In genomic region chr2:65710356-65710755, GRCh38 we compare ENCODE assay signal across 18 cellular contexts.
DNase-seq lines count a peak whose midpoint lies in the region; ATAC-seq, FAIRE-seq and TF ChIP-seq lines count a peak whose summit lies in the region.
"Had no signal": no experiment of that assay in that cellular context is flagged by ENCODE, and none has a peak within 500 bp of the region (broad histone marks: within the 10 kb centered on the region; RNA-seq: fewer than 3 reads in every experiment).

No MANE protein-coding gene starts in this region.

- TF ChIP-seq RAD21 in HepG2 (CRISPR knock-in tag; IDR thresholded peaks at IDR 0.05) = no peak

- FAIRE-seq in HepG2 (lab: Jason Lieb, UNC) = no peak
- FAIRE-seq in keratinocyte (lab: Jason Lieb, UNC) = no peak
- FAIRE-seq: D721Med, GM19239, K562 had no signal

- no peak for TF ChIP-seq POLR2A in HepG2 (IDR thresholded peaks at IDR 0.05; ENCODE audit: insufficient read depth in 1 of 2, low read depth in 2 of 2, low read length in 2 of 2)
- TF ChIP-seq POLR2A in right lobe of liver (IDR thresholded peaks at IDR 0.05) = no peak

- no peaks in the 10 kb centered on the region for H4K20me1 ChIP-seq in HepG2 (ENCODE audit: insufficient read depth, low read length)
- H4K20me1 ChIP-seq in keratinocyte (ENCODE audit: control insufficient read depth, extremely low read depth, insufficient read depth, low read length) = no peaks in the 10 kb centered on the region

- H3K9me1 ChIP-seq in keratinocyte (ENCODE audit: control insufficient read depth, extremely low read depth, insufficient read depth, low read length) = no peaks in the 10 kb centered on the region

- no peak overlapping the region for H3K18ac ChIP-seq in trophoblast cell (ENCODE audit: low read length)

- intact Hi-C loops in HepG2 (cut with micrococcal nuclease; ENCODE audit: unreplicated experiment) (no loop called here), right lobe of liver (cut with DNase I) (no loop called here)

- H3K27me3 ChIP-seq in HepG2 (ENCODE audit: control insufficient read depth in 1 of 2, insufficient read depth in 2 of 2, low read length in 2 of 2) = no peaks in the 10 kb centered on the region; a peak in 1 of 5 replicates
- H3K27me3 ChIP-seq in right lobe of liver = no peaks in the 10 kb centered on the region
- no peaks in the 10 kb centered on the region for H3K27me3 ChIP-seq in keratinocyte (ENCODE audit: control insufficient read depth, extremely low read depth, insufficient read depth, low read length)
- H3K27me3 ChIP-seq in trophoblast cell (ENCODE audit: insufficient read depth, low read length) = no peaks in the 10 kb centered on the region

- H3K9ac ChIP-seq in HepG2 (ENCODE audit: insufficient read depth, low read depth, low read length) (no peak overlapping the region), keratinocyte (ENCODE audit: control insufficient read depth, extremely low read depth, insufficient read depth, low read length) (no peak overlapping the region), trophoblast cell (ENCODE audit: low read length) (no peak overlapping the region)

- TF ChIP-seq EP300 in HepG2 (IDR thresholded peaks at IDR 0.05; ENCODE audit: low read depth in 2 of 2, low read length in 2 of 2) (no peak), HepG2 (CRISPR knock-in tag; IDR thresholded peaks at IDR 0.05; ENCODE audit: borderline replicate concordance) (no peak)

- no peaks in the 10 kb centered on the region for H3K36me3 ChIP-seq in HepG2 (replicated peaks in 1 of 2; ENCODE audit: control insufficient read depth in 1 of 2, insufficient read depth in 2 of 2, low read length in 2 of 2)
- no peaks in the 10 kb centered on the region for H3K36me3 ChIP-seq in right lobe of liver
- H3K36me3 ChIP-seq in keratinocyte (ENCODE audit: control insufficient read depth in 2 of 2, extremely low read depth in 1 of 2, insufficient read depth in 2 of 2, low read length in 2 of 2) = no peaks in the 10 kb centered on the region
- H3K36me3 ChIP-seq in trophoblast cell (ENCODE audit: control insufficient read depth in 1 of 2, insufficient read depth in 2 of 2, low read length in 2 of 2) = no peaks in the 10 kb centered on the region

- H4K8ac ChIP-seq in trophoblast cell (ENCODE audit: low read depth, low read length) = no peak overlapping the region

- no peak overlapping the region for H3K4ac ChIP-seq in trophoblast cell (ENCODE audit: low read depth, low read length)

- WGBS in HepG2 (ENCODE audit: low lambda C conversion rate) = 66% methylated on average over 4 of the region's 5 CpGs
- 66% methylated on average over 2 of the region's 5 CpGs for WGBS in right lobe of liver (ENCODE audit: insufficient coverage, low coverage, low lambda C conversion rate, missing lambda C conversion rate)
- no CpG with 5 or more reads among the region's 5 CpGs for WGBS in trophoblast cell (ENCODE audit: extremely low coverage, insufficient coverage, insufficient read length)

- DNase-seq in HepG2 (ENCODE audit: low spot score) = no peak
- no peak for DNase-seq in right lobe of liver
- DNase-seq in keratinocyte (ENCODE audit: low read depth, low spot score) = no peak
- DNase-seq in trophoblast cell = peak; percentile 50 to 71
- no peak for DNase-seq in GM13976 (ENCODE audit: low spot score)
- DNase-seq in activated effector memory CD4-positive, alpha-beta T cell treated with Interleukin-2 at 50 U/mL for 16 hours = no peak
- DNase-seq: 8988T, GDM1, MV-4-11, NCI-H1105, NCI-H1436 treated with DMSO at 0.1 percent for 48 hours, NCI-H1930, NCI-H2107 had no signal

- H4K91ac ChIP-seq in trophoblast cell (ENCODE audit: low read depth, low read length) = no peak overlapping the region

- H3K4me2 ChIP-seq in HepG2 (ENCODE audit: low read depth, low read length) (no peak overlapping the region), keratinocyte (ENCODE audit: control insufficient read depth, extremely low read depth, insufficient read depth, low read depth, low read length) (peak overlapping the region; percentile 23), trophoblast cell (ENCODE audit: low read length) (no peak overlapping the region)

- dilution Hi-C loops in keratinocyte (cut with MboI; ENCODE audit: extremely low pct_ligation_motif_present, low sequenced_read_pairs) = no loop called here

- no peak overlapping the region for H2BK5ac ChIP-seq in trophoblast cell (ENCODE audit: low read depth, low read length, poor library complexity)

- no peak for ATAC-seq in HepG2
- ATAC-seq in right lobe of liver = no peak
- no peak for ATAC-seq in GM18861 (IDR thresholded peaks at IDR 0.05; ENCODE audit: unreplicated experiment)

- no peak overlapping the region for H2AK5ac ChIP-seq in trophoblast cell (ENCODE audit: low read length)

- H3K79me2 ChIP-seq in HepG2 (ENCODE audit: insufficient read depth, low read length) (no peaks in the 10 kb centered on the region), keratinocyte (ENCODE audit: control insufficient read depth, insufficient read depth, low read length) (no peaks in the 10 kb centered on the region), trophoblast cell (ENCODE audit: control insufficient read depth, insufficient read depth, low read length, poor library complexity) (no peaks in the 10 kb centered on the region)

- no peak overlapping the region for H4K12ac ChIP-seq in trophoblast cell (ENCODE audit: low read depth, low read length)

- POLR2A ChIA-PET in HepG2 (lab: Yijun Ruan, JAX) = no interaction called here

- H3K4me1 ChIP-seq in HepG2 (ENCODE audit: insufficient read depth, low read length) (no peaks in the 10 kb centered on the region), right lobe of liver (no peaks in the 10 kb centered on the region), keratinocyte (ENCODE audit: control insufficient read depth, extremely low read depth, insufficient read depth, low read length) (peaks cover 7% of the 10 kb centered on the region), trophoblast cell (ENCODE audit: control insufficient read depth in 1 of 2, insufficient read depth in 2 of 2, low read length in 2 of 2) (no peaks in the 10 kb centered on the region)

- in situ Hi-C loops in HepG2 (cut with HindIII; ENCODE audit: extremely low pct_ligation_motif_present, low pct_unique_long_range_greater_than_20kb) = no loop called here
- in situ Hi-C loops in GM13976 (cut with MboI; ENCODE audit: low sequenced_read_pairs, unreplicated experiment) = no loop called here

- no peak overlapping the region for H2BK12ac ChIP-seq in trophoblast cell (ENCODE audit: low read length)

- H3K9me3 ChIP-seq in HepG2 (ENCODE audit: low read length) = no peaks in the 10 kb centered on the region
- no peaks in the 10 kb centered on the region for H3K9me3 ChIP-seq in right lobe of liver
- H3K9me3 ChIP-seq in keratinocyte (ENCODE audit: control insufficient read depth, low read depth, low read length) = no peaks in the 10 kb centered on the region
- H3K9me3 ChIP-seq in trophoblast cell (ENCODE audit: insufficient read depth, low read depth, low read length) = no peaks in the 10 kb centered on the region

- no peak overlapping the region for H3K23ac ChIP-seq in trophoblast cell (ENCODE audit: low read length)

- no peak overlapping the region for H2BK120ac ChIP-seq in trophoblast cell (ENCODE audit: insufficient read depth, low read length, poor library complexity)

- CTCF ChIA-PET in HepG2 (lab: Yijun Ruan, JAX; ENCODE audit: low intra/inter-chr PET ratio, low total read pairs) = no interaction called here

- H3K4me3 ChIP-seq in HepG2 (replicated peaks in 1 of 3; ENCODE audit: insufficient read depth in 1 of 3, low read depth in 2 of 3, low read length in 3 of 3) = no peak overlapping the region
- H3K4me3 ChIP-seq in right lobe of liver = no peak overlapping the region
- no peak overlapping the region for H3K4me3 ChIP-seq in keratinocyte (ENCODE audit: control insufficient read depth in 2 of 3, extremely low read depth in 1 of 3, insufficient read depth in 2 of 3, low read depth in 1 of 3, low read length in 3 of 3)
- no peak overlapping the region for H3K4me3 ChIP-seq in trophoblast cell (ENCODE audit: low read depth, low read length)
- H3K4me3 ChIP-seq: GM12878, K562 had no signal

- BruUV-seq in HepG2 (replicated peaks; lab: Mats Ljungman, UMichigan) = no TSS peak

- H3K14ac ChIP-seq in trophoblast cell (ENCODE audit: low read length) = no peak overlapping the region

- H3K79me1 ChIP-seq in trophoblast cell (ENCODE audit: low read length) = no peaks in the 10 kb centered on the region

- TF ChIP-seq CTCF in HepG2 (CRISPR knock-in tag; IDR thresholded peaks at IDR 0.05) (no peak), right lobe of liver (IDR thresholded peaks at IDR 0.05) (no peak), keratinocyte (optimal IDR thresholded peaks at IDR 0.05 in 1 of 3, IDR thresholded peaks at IDR 0.05 in 1 of 3, conservative IDR thresholded peaks at IDR 0.05 in 1 of 3; ENCODE audit: extremely low read depth in 1 of 3, insufficient read depth in 2 of 3, low read length in 3 of 3) (no peak), GM13976 (IDR thresholded peaks at IDR 0.05; ENCODE audit: borderline replicate concordance, control extremely low read depth, extremely low read depth, insufficient read depth, missing control alignments) (no peak)

- no peak overlapping the region for H2AFZ ChIP-seq in HepG2 (ENCODE audit: low read length)
- no peak overlapping the region for H2AFZ ChIP-seq in keratinocyte (ENCODE audit: control insufficient read depth, low read length)
- H2AFZ ChIP-seq in trophoblast cell (ENCODE audit: insufficient read depth, low read length, poor library complexity) = no peak overlapping the region

- H3K27ac ChIP-seq in HepG2 (ENCODE audit: extremely low read length, insufficient read depth, low read length) = no peak overlapping the region
- no peak overlapping the region for H3K27ac ChIP-seq in right lobe of liver
- no peak overlapping the region for H3K27ac ChIP-seq in keratinocyte (ENCODE audit: control insufficient read depth, insufficient read depth, low read length)
- no peak overlapping the region for H3K27ac ChIP-seq in trophoblast cell (ENCODE audit: low read depth, low read length)

TF ChIP-seq in HepG2, 621 proteins besides CTCF, POLR2A, EP300 and RAD21:
- no peak for TF ChIP-seq SIX4 (CRISPR knock-in tag; IDR thresholded peaks at IDR 0.05)
- TF ChIP-seq HDAC2 (CRISPR knock-in tag; IDR thresholded peaks at IDR 0.05) = no peak
- TF ChIP-seq MNT (IDR thresholded peaks at IDR 0.05) = peak; percentile 39; the same call in 1 of the 2 replicates

Comparison
In these comparisons a context has a peak if more than half of its experiments do, and no peak if none do; other contexts are left out.
1. DNase-seq: peak in trophoblast cell (2 of 2); none in HepG2 (single experiment), right lobe of liver (0 of 3), keratinocyte (single experiment), GM13976 (single experiment) and activated effector memory CD4-positive, alpha-beta T cell treated with Interleukin-2 at 50 U/mL for 16 hours (single experiment).